Comparison of ENCODE assay signal across 1 cellular context in genomic region chr2:1685957-1686783, GRCh38.
TF ChIP-seq lines count a peak whose summit lies in the region.

No MANE protein-coding gene starts in this region.

TF ChIP-seq in endothelial cell of umbilical vein, 7 proteins besides CTCF, POLR2A, EP300 and RAD21:
- TF ChIP-seq MYC (IDR thresholded peaks at IDR 0.05; ENCODE audit: low read depth, low read length) (no peak), FOS (IDR thresholded peaks at IDR 0.05; ENCODE audit: borderline replicate concordance, insufficient read depth, low read length) (no peak), GATA2 (IDR thresholded peaks at IDR 0.05; ENCODE audit: insufficient read depth, insufficient read length, low read depth, low read length) (no peak), EZH2 (IDR thresholded peaks at IDR 0.05; ENCODE audit: borderline replicate concordance, low read depth, low read length, severe bottlenecking) (no peak), MAX (IDR thresholded peaks at IDR 0.05; ENCODE audit: insufficient read depth, insufficient read length) (no peak), JUN (IDR thresholded peaks at IDR 0.05; ENCODE audit: borderline replicate concordance, insufficient read depth, insufficient read length, low read depth) (no peak), POLR2AphosphoS5 (IDR thresholded peaks at IDR 0.05; ENCODE audit: insufficient read depth, low read depth, low read length) (no peak)
